ENCODE assay signal across 17 cellular contexts in genomic region chr10:131775444-131775832, GRCh38.
"Had no signal": no experiment of that assay in that cellular context is flagged by ENCODE, and none has a peak within 500 bp of the region (broad histone marks: within the 10 kb centered on the region; RNA-seq: fewer than 3 reads in every experiment).

No MANE protein-coding gene starts in this region.

- H3K27ac ChIP-seq: ascending aorta, esophagus muscularis mucosa, hepatocyte, parathyroid adenoma, skin epidermis, tibial nerve, vagina had no signal

- H3K27ac Mint-ChIP-seq: activated CD4-positive, alpha-beta T cell treated with anti-CD3 and anti-CD28 coated beads, Interleukin-2, amount 10 ng/mL, durations not matched to agents 24 days and 14 days; activated CD8-positive, alpha-beta T cell treated with anti-CD3 and anti-CD28 coated beads, Interleukin-2, amount 10 ng/mL, durations not matched to agents 7 days and 5 days; stimulated activated naive B cell treated with anti-CD40 and anti-IgM and Interleukin-4, amounts not matched to agents 10 μg/mL and 1 μg/mL and 100 μg/mL, for 72 hours had no signal

- H3K9ac ChIP-seq: parathyroid adenoma had no signal

- H3K36me3 ChIP-seq: ascending aorta, esophagus muscularis mucosa, tibial nerve, vagina had no signal

- H3K27me3 ChIP-seq: ascending aorta, hepatocyte, tibial nerve, vagina had no signal

- H3K4me1 ChIP-seq: ascending aorta, esophagus muscularis mucosa, parathyroid adenoma, tibial nerve, vagina had no signal

- DNase-seq: activated CD4-positive, alpha-beta T cell treated with anti-CD3 and anti-CD28 coated beads, Interleukin-2, amount 10 ng/mL, durations not matched to agents 24 days and 14 days; activated CD4-positive, CD25-positive, alpha-beta regulatory T cell; activated CD8-positive, alpha-beta T cell treated with anti-CD3 and anti-CD28 coated beads, Interleukin-2, amount 10 ng/mL, durations not matched to agents 7 days and 5 days; activated naive CD4-positive, alpha-beta T cell treated with Interleukin-2 at 50 U/mL for 16 hours; kidney glomerular epithelial cell; stimulated activated CD4-positive, alpha-beta T cell treated with anti-CD3 and anti-CD28 coated beads, Interleukin-15, amount 100 ng/mL, for 24 hours; stimulated activated CD4-positive, alpha-beta T cell treated with anti-CD3 and anti-CD28 coated beads, Interleukin-4, amount 100 ng/mL, for 1 hour; stimulated activated naive B cell treated with anti-CD40 and anti-IgM and Interleukin-4, amounts not matched to agents 10 μg/mL and 1 μg/mL and 100 μg/mL, for 72 hours; T-helper 2 cell had no signal

- ATAC-seq: activated CD8-positive, alpha-beta T cell treated with anti-CD3 and anti-CD28 coated beads, Interleukin-2, amount 10 ng/mL, durations not matched to agents 7 days and 5 days; stimulated activated naive B cell treated with anti-CD40 and anti-IgM and Interleukin-4, amounts not matched to agents 10 μg/mL and 1 μg/mL and 100 μg/mL, for 72 hours had no signal

- H3K4me2 ChIP-seq: hepatocyte had no signal

- H3K4me3 Mint-ChIP-seq: activated CD4-positive, alpha-beta T cell treated with anti-CD3 and anti-CD28 coated beads, Interleukin-2, amount 10 ng/mL, durations not matched to agents 24 days and 14 days; activated CD8-positive, alpha-beta T cell treated with anti-CD3 and anti-CD28 coated beads, Interleukin-2, amount 10 ng/mL, durations not matched to agents 7 days and 5 days; neural crest cell; stimulated activated naive B cell treated with anti-CD40 and anti-IgM and Interleukin-4, amounts not matched to agents 10 μg/mL and 1 μg/mL and 100 μg/mL, for 72 hours had no signal

- H3K4me1 Mint-ChIP-seq: activated CD4-positive, alpha-beta T cell treated with anti-CD3 and anti-CD28 coated beads, Interleukin-2, amount 10 ng/mL, durations not matched to agents 24 days and 14 days had no signal

- H3K4me3 ChIP-seq: ascending aorta, esophagus muscularis mucosa, hepatocyte, skin epidermis, tibial nerve, vagina had no signal

- H3K27me3 Mint-ChIP-seq: activated CD4-positive, alpha-beta T cell treated with anti-CD3 and anti-CD28 coated beads, Interleukin-2, amount 10 ng/mL, durations not matched to agents 24 days and 14 days had no signal
